8 cellular contexts compared by ENCODE assay signal in genomic region chr7:5425507-5426225, GRCh38. TPM values are rescaled to one million over a fixed set of nuclear protein-coding genes. Genes with fewer than 3 reads are reported as not detected.
DNase-seq lines count a peak whose midpoint lies in the region; ATAC-seq and TF ChIP-seq lines count a peak whose summit lies in the region.
"Had no signal": no experiment of that assay in that cellular context is flagged by ENCODE, and none has a peak within 500 bp of the region (broad histone marks: within the 10 kb centered on the region; RNA-seq: fewer than 3 reads in every experiment).

No MANE protein-coding gene starts in this region.

- peak overlapping the region; percentile 50 for H3K27ac Mint-ChIP-seq in memory B cell

- TF ChIP-seq CTCF in thoracic aorta (IDR thresholded peaks at IDR 0.05) = no peak

- H3K27me3 Mint-ChIP-seq in memory B cell = peaks cover 19% of the 10 kb centered on the region

- H3K4me3 ChIP-seq in endocrine pancreas (ENCODE audit: control insufficient read depth, insufficient read depth, low read length) = peak overlapping the region; percentile 72
- H3K4me3 ChIP-seq in thoracic aorta = peak overlapping the region; percentile 99

- ATAC-seq in SK-N-SH treated with all-trans-retinoic acid at 6 μM for 48 hours (peak; percentile 17), memory B cell (ENCODE audit: low read depth) (no peak), thoracic aorta (ENCODE audit: insufficient number of reproducible peaks, low FRiP score, low read depth) (no peak)
- ATAC-seq: activated naive CD4-positive, alpha-beta T cell treated with anti-CD3 and anti-CD28 coated beads, Interleukin-2, amount 50 U/mL, for 72 hours had no signal

- H3K36me3 ChIP-seq in ES-I3 (ENCODE audit: insufficient read depth, low read length) (no peaks in the 10 kb centered on the region), endocrine pancreas (ENCODE audit: control insufficient read depth, insufficient read depth, low read length) (no peaks in the 10 kb centered on the region), thoracic aorta (peaks cover 3% of the 10 kb centered on the region)

- no peaks in the 10 kb centered on the region for H3K27me3 ChIP-seq in endocrine pancreas (ENCODE audit: control insufficient read depth, insufficient read depth, low read length)
- no peaks in the 10 kb centered on the region for H3K27me3 ChIP-seq in thoracic aorta (replicated peaks; ENCODE audit: insufficient read depth)

- H3K9me3 Mint-ChIP-seq in memory B cell = no peaks in the 10 kb centered on the region
- H3K9me3 Mint-ChIP-seq: activated naive CD4-positive, alpha-beta T cell treated with anti-CD3 and anti-CD28 coated beads, Interleukin-2, amount 50 U/mL, for 72 hours had no signal

- H3K4me1 ChIP-seq in ES-I3 (ENCODE audit: insufficient read depth, low read length) = no peaks in the 10 kb centered on the region; the same call in 1 of the 2 replicates
- H3K4me1 ChIP-seq in endocrine pancreas (ENCODE audit: control insufficient read depth, insufficient read depth, low read length) = no peaks in the 10 kb centered on the region
- H3K4me1 ChIP-seq in thoracic aorta (ENCODE audit: control insufficient read depth in 1 of 2, low read depth in 2 of 2) = peaks cover 8 to 17% of the 10 kb centered on the region in 2 donors

- H3K4me3 Mint-ChIP-seq in memory B cell = peak overlapping the region; percentile 50

- H3K4me1 Mint-ChIP-seq in memory B cell = peaks cover 22% of the 10 kb centered on the region

- H3K9ac ChIP-seq in ES-I3 (ENCODE audit: low read depth, low read length) (peak overlapping the region; percentile 84), endocrine pancreas (ENCODE audit: control insufficient read depth, insufficient read depth, low read length) (peak overlapping the region; percentile 86)

- H3K27ac ChIP-seq in thoracic aorta = peak overlapping the region; percentile 96 to 99

- H3K9me3 ChIP-seq in ES-I3 (ENCODE audit: control insufficient read depth, insufficient read depth, low read length) (no peaks in the 10 kb centered on the region), endocrine pancreas (ENCODE audit: control insufficient read depth, low read length) (no peaks in the 10 kb centered on the region), thoracic aorta (no peaks in the 10 kb centered on the region)

- no peaks in the 10 kb centered on the region for H3K36me3 Mint-ChIP-seq in memory B cell
- H3K36me3 Mint-ChIP-seq: activated naive CD4-positive, alpha-beta T cell treated with anti-CD3 and anti-CD28 coated beads, Interleukin-2, amount 50 U/mL, for 72 hours had no signal

- DNase-seq in NCI-H1092 treated with DMSO at 0.1 percent for 48 hours (lab: John Stamatoyannopoulos, UW) (peak; percentile 95), memory B cell (ENCODE audit: low spot score in 2 of 2) (peak; percentile 37 to 45), thoracic aorta (ENCODE audit: low spot score) (no peak)
- no peak for DNase-seq in stimulated activated CD4-positive, alpha-beta T cell treated with anti-CD3 and anti-CD28 coated beads, Interleukin-2, amount 100 ng/mL, for 48 hours

TF ChIP-seq in SK-N-SH treated with all-trans-retinoic acid at 6 μM for 48 hours, 23 proteins besides CTCF, POLR2A, EP300 and RAD21:
- TF ChIP-seq TCF4 (CRISPR knock-in tag; IDR thresholded peaks at IDR 0.05; ENCODE audit: borderline replicate concordance) (peak; percentile 38; the same call in 1 of the 2 replicates), CREB5 (CRISPR knock-in tag; IDR thresholded peaks at IDR 0.05; ENCODE audit: low read depth) (peak; percentile 27; the same call in 1 of the 2 replicates), PATZ1 (CRISPR knock-in tag; IDR thresholded peaks at IDR 0.05; ENCODE audit: borderline replicate concordance) (peak; percentile 91; the same call in 1 of the 2 replicates), RARB (CRISPR knock-in tag; IDR thresholded peaks at IDR 0.05) (no peak), TSHZ2 (CRISPR knock-in tag; IDR thresholded peaks at IDR 0.05) (no peak), TOX (CRISPR knock-in tag; IDR thresholded peaks at IDR 0.05; ENCODE audit: borderline replicate concordance) (no peak), ZNF70 (CRISPR knock-in tag; IDR thresholded peaks at IDR 0.05) (no peak), GLIS3 (CRISPR knock-in tag; IDR thresholded peaks at IDR 0.05) (peak; percentile 82; the same call in 1 of the 2 replicates), ISL1 (CRISPR knock-in tag; IDR thresholded peaks at IDR 0.05) (0 out of 2 replicates have a peak, but pooled peaks have one; percentile 11), ZNF8 (CRISPR knock-in tag; IDR thresholded peaks at IDR 0.05) (no peak), CSDC2 (CRISPR knock-in tag; IDR thresholded peaks at IDR 0.05) (no peak)

RNA-seq across cellular contexts. Expression of gene TNRC18, which starts 2.0 kb away (rescaled TPM):
- total RNA-seq in thoracic aorta = 100 to 1,000 TPM; 182 to 244 TPM

Comparison
In these comparisons a context has a peak if more than half of its experiments do, and no peak if none do; other contexts are left out.
1. DNase-seq: peak in NCI-H1092 treated with DMSO at 0.1 percent for 48 hours (single experiment) and memory B cell (2 of 2); none in thoracic aorta (single experiment) and stimulated activated CD4-positive, alpha-beta T cell treated with anti-CD3 and anti-CD28 coated beads, Interleukin-2, amount 100 ng/mL, for 48 hours (0 of 2).